13 cellular contexts compared by ENCODE assay signal in the genomic region with DNA sequence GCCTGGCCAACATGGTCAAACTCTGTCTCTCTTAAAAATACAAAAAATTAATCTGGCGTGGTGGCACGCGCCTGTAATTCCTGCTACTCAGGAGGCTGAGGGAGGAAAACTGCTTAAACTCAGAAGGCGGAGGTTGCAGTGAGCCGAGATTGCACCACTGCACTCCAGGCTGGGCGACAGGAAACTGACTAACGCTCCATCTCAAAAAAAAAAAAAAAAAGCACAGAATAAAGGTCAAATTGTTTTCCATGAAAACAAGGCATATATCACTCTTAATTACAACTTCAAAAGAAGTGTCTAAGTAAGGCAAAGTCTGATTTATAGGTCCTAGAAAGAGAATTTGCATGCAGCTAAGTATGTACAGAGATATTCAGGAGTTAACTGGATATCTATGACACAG. TPM values are rescaled to one million over a fixed set of nuclear protein-coding genes. Genes with fewer than 3 reads are reported as not detected.
A peak's percentile ranks its signal among the peaks of the same experiment; 100 is the strongest.
DNase-seq lines count a peak whose midpoint lies in the region; ATAC-seq and TF ChIP-seq lines count a peak whose summit lies in the region.
"Had no signal": no experiment of that assay in that cellular context is flagged by ENCODE, and none has a peak within 500 bp of the region (broad histone marks: within the 10 kb centered on the region; RNA-seq: fewer than 3 reads in every experiment).

No MANE protein-coding gene starts in this region.

- CTCF ChIA-PET in activated CD8-positive, alpha-beta T cell treated with anti-CD3 and anti-CD28 coated beads for 36 hours (lab: Charles Lee), result no interaction called here
- CTCF ChIA-PET in activated CD8-positive, alpha-beta T cell treated with anti-CD3 and anti-CD28 coated beads, Interleukin-2, amount 10 ng/mL, durations not matched to agents 7 days and 5 days (lab: Charles Lee), result interaction anchor here (1.2 kb wide), 1 partner anchor 29 kb away, joined by 3 read pairs; no protein-coding TSS in a partner anchor

- peaks cover 17% of the 10 kb centered on the region for H3K36me3 Mint-ChIP-seq in activated CD8-positive, alpha-beta T cell treated with anti-CD3 and anti-CD28 coated beads for 36 hours (ENCODE audit: low read depth)
- H3K36me3 Mint-ChIP-seq in activated CD8-positive, alpha-beta T cell treated with anti-CD3 and anti-CD28 coated beads, Interleukin-2, amount 10 ng/mL, durations not matched to agents 7 days and 5 days (ENCODE audit: low read depth), result peaks cover 18% of the 10 kb centered on the region
- peaks cover 0 to 6% (median 0%) of the 10 kb centered on the region in 3 experiments; a peak in 2 of 7 replicates for H3K36me3 Mint-ChIP-seq in H9 (ENCODE audit: insufficient read depth in 1 of 3, low read depth in 3 of 3)

- H3K27ac ChIP-seq in brain microvascular endothelial cell (peak overlapping the region; percentile 47), H9 (ENCODE audit: insufficient read length, low read depth, low read length) (no peak overlapping the region)
- H3K27ac ChIP-seq: ovary, thyroid gland had no signal

- no peak for TF ChIP-seq CTCF in activated CD8-positive, alpha-beta T cell treated with anti-CD3 and anti-CD28 coated beads for 36 hours (IDR thresholded peaks at IDR 0.05)
- no peak for TF ChIP-seq CTCF in brain microvascular endothelial cell (IDR thresholded peaks at IDR 0.05; ENCODE audit: low read depth, low read length, missing control alignments)
- TF ChIP-seq CTCF in H9 (conservative IDR thresholded peaks at IDR 0.05), result no peak

- H3K4ac ChIP-seq in H9 (ENCODE audit: low read depth, low read length), result no peak overlapping the region

- H3K18ac ChIP-seq in H9 (ENCODE audit: insufficient read length, low read depth, low read length), result no peak overlapping the region

- H4K20me1 ChIP-seq in H9 (ENCODE audit: control insufficient read depth, insufficient read depth, insufficient read length), result no peaks in the 10 kb centered on the region

- no CpG with 5 or more reads among the region's 7 CpGs for WGBS in H9 (ENCODE audit: extremely low coverage, insufficient read length, low lambda C conversion rate)

- H2BK20ac ChIP-seq in H9 (ENCODE audit: low read depth, low read length, poor library complexity, severe bottlenecking), result no peak overlapping the region

- H2AFZ ChIP-seq in H9 (ENCODE audit: low read length), result no peak overlapping the region

- no peak overlapping the region for H3K4me3 Mint-ChIP-seq in activated CD8-positive, alpha-beta T cell treated with anti-CD3 and anti-CD28 coated beads for 36 hours
- H3K4me3 Mint-ChIP-seq in activated CD8-positive, alpha-beta T cell treated with anti-CD3 and anti-CD28 coated beads, Interleukin-2, amount 10 ng/mL, durations not matched to agents 7 days and 5 days, result no peak overlapping the region
- no peak overlapping the region for H3K4me3 Mint-ChIP-seq in H9

- no peak overlapping the region for H4K91ac ChIP-seq in H9 (ENCODE audit: insufficient read length, low read depth, low read length)

- peaks cover 56% of the 10 kb centered on the region for H3K4me1 Mint-ChIP-seq in activated CD8-positive, alpha-beta T cell treated with anti-CD3 and anti-CD28 coated beads for 36 hours (ENCODE audit: low read depth)
- H3K4me1 Mint-ChIP-seq in activated CD8-positive, alpha-beta T cell treated with anti-CD3 and anti-CD28 coated beads, Interleukin-2, amount 10 ng/mL, durations not matched to agents 7 days and 5 days (ENCODE audit: low read depth), result peaks cover 23% of the 10 kb centered on the region
- H3K4me1 Mint-ChIP-seq in H9, result no peaks in the 10 kb centered on the region

- peak; percentile 63 for ATAC-seq in activated CD8-positive, alpha-beta T cell treated with anti-CD3 and anti-CD28 coated beads for 36 hours
- ATAC-seq in activated CD8-positive, alpha-beta T cell treated with anti-CD3 and anti-CD28 coated beads, Interleukin-2, amount 10 ng/mL, durations not matched to agents 7 days and 5 days, result no peak
- ATAC-seq: heart right ventricle had no signal

- no peaks in the 10 kb centered on the region for H3K9me3 ChIP-seq in H9 (ENCODE audit: control insufficient read depth, low read depth, low read length)
- H3K9me3 ChIP-seq in HAP-1, result no peaks in the 10 kb centered on the region
- H3K9me3 ChIP-seq: heart right ventricle, ovary, thyroid gland had no signal

- in situ Hi-C loops in brain microvascular endothelial cell (cut with HindIII; ENCODE audit: low pct_ligation_motif_present, low sequenced_read_pairs), result no loop called here
- in situ Hi-C loops in HAP-1 (cut with MboI; ENCODE audit: low sequenced_read_pairs), result no loop called here

- no peak overlapping the region for H3K14ac ChIP-seq in H9 (ENCODE audit: insufficient read depth, low read length)

- H4K5ac ChIP-seq in H9 (ENCODE audit: insufficient read length, low read depth, low read length), result no peak overlapping the region

- no peak overlapping the region for H2BK12ac ChIP-seq in H9 (ENCODE audit: insufficient read length, low read depth, low read length)

- no peaks in the 10 kb centered on the region for H3K79me2 ChIP-seq in H9 (ENCODE audit: insufficient read depth, low read length)

- H3K23ac ChIP-seq in H9 (ENCODE audit: insufficient read length, low read depth, low read length), result no peak overlapping the region

- H3K36me3 ChIP-seq in brain microvascular endothelial cell (replicated peaks), result no peaks in the 10 kb centered on the region
- H3K36me3 ChIP-seq in HAP-1 (replicated peaks), result no peaks in the 10 kb centered on the region
- H3K36me3 ChIP-seq: ovary, thyroid gland had no signal

- POLR2A ChIA-PET in activated CD8-positive, alpha-beta T cell treated with anti-CD3 and anti-CD28 coated beads for 36 hours (lab: Charles Lee), result interaction anchor here (1.0 to 1.5 kb wide), 2 partner anchors 26 to 169 kb away, joined by 3 to 4 read pairs; no protein-coding TSS in a partner anchor
- POLR2A ChIA-PET in activated CD8-positive, alpha-beta T cell treated with anti-CD3 and anti-CD28 coated beads, Interleukin-2, amount 10 ng/mL, durations not matched to agents 7 days and 5 days (lab: Charles Lee), result interaction anchor here (1.0 kb wide), 1 partner anchor 25 kb away, joined by 6 read pairs; a partner anchor contains a TSS

- H3K23me2 ChIP-seq in H9 (ENCODE audit: insufficient read length, low read depth, low read length, poor library complexity, severe bottlenecking), result no peaks in the 10 kb centered on the region

- peak; percentile 61 for DNase-seq in activated CD8-positive, alpha-beta T cell treated with anti-CD3 and anti-CD28 coated beads for 36 hours
- DNase-seq in activated CD8-positive, alpha-beta T cell treated with anti-CD3 and anti-CD28 coated beads, Interleukin-2, amount 10 ng/mL, durations not matched to agents 7 days and 5 days, result no peak
- DNase-seq in RPMI7951 (ENCODE audit: low read depth) (peak; percentile 47), brain microvascular endothelial cell (peak; percentile 62), H9 (no peak), HAP-1 (ENCODE audit: low spot score in 2 of 2) (no peak), NCI-H2227 treated with DMSO at 0.1 percent for 48 hours (lab: John Stamatoyannopoulos, UW) (no peak)
- peak; percentile 26 for DNase-seq in stimulated activated CD4-positive, alpha-beta T cell treated with anti-CD3 and anti-CD28 coated beads, Interleukin-4, amount 100 ng/mL, for 1 hour
- DNase-seq: heart right ventricle, mammary epithelial cell, NCI-H1105, ovary had no signal

- H3K27me3 ChIP-seq in brain microvascular endothelial cell (replicated peaks), result no peaks in the 10 kb centered on the region
- H3K27me3 ChIP-seq in H9 (ENCODE audit: insufficient read depth, low read length), result no peaks in the 10 kb centered on the region
- no peaks in the 10 kb centered on the region for H3K27me3 ChIP-seq in HAP-1 (ENCODE audit: low read depth)
- H3K27me3 ChIP-seq: heart right ventricle, ovary, thyroid gland had no signal

- H4K8ac ChIP-seq in H9 (replicated peaks; ENCODE audit: insufficient read length, low read depth, low read length), result no peak overlapping the region

- H3K4me2 ChIP-seq in H9 (ENCODE audit: insufficient read depth, insufficient read length, low read length), result no peak overlapping the region

- no peaks in the 10 kb centered on the region for H3K9me3 Mint-ChIP-seq in activated CD8-positive, alpha-beta T cell treated with anti-CD3 and anti-CD28 coated beads for 36 hours
- H3K9me3 Mint-ChIP-seq in activated CD8-positive, alpha-beta T cell treated with anti-CD3 and anti-CD28 coated beads, Interleukin-2, amount 10 ng/mL, durations not matched to agents 7 days and 5 days (ENCODE audit: insufficient read depth), result no peaks in the 10 kb centered on the region
- no peaks in the 10 kb centered on the region for H3K9me3 Mint-ChIP-seq in H9

- no peak overlapping the region for H3K4me3 ChIP-seq in brain microvascular endothelial cell (ENCODE audit: low read depth, low read length)
- no peak overlapping the region for H3K4me3 ChIP-seq in HAP-1
- H3K4me3 ChIP-seq: heart right ventricle, ovary, thyroid gland had no signal

- H3K9ac ChIP-seq in H9 (ENCODE audit: extremely low read depth, insufficient read length, low read length), result no peak overlapping the region

- no peak overlapping the region for H3T11ph ChIP-seq in H9 (ENCODE audit: low read length)

- peak overlapping the region; percentile 87 for H3K27ac Mint-ChIP-seq in activated CD8-positive, alpha-beta T cell treated with anti-CD3 and anti-CD28 coated beads for 36 hours
- no peak overlapping the region for H3K27ac Mint-ChIP-seq in activated CD8-positive, alpha-beta T cell treated with anti-CD3 and anti-CD28 coated beads, Interleukin-2, amount 10 ng/mL, durations not matched to agents 7 days and 5 days
- H3K27ac Mint-ChIP-seq in H9, result peak overlapping the region in 1 of 3 experiments; percentile 64; a peak in 2 of 7 replicates

- no peak overlapping the region for H3K56ac ChIP-seq in H9 (ENCODE audit: insufficient read length, low read depth, low read length)

- no peaks in the 10 kb centered on the region for H3K79me1 ChIP-seq in H9 (ENCODE audit: insufficient read depth, low read depth, low read length, poor library complexity, severe bottlenecking)

- H2BK5ac ChIP-seq in H9 (ENCODE audit: insufficient read length, low read length), result no peak overlapping the region

- H3K27me3 Mint-ChIP-seq in activated CD8-positive, alpha-beta T cell treated with anti-CD3 and anti-CD28 coated beads for 36 hours, result no peaks in the 10 kb centered on the region
- H3K27me3 Mint-ChIP-seq in activated CD8-positive, alpha-beta T cell treated with anti-CD3 and anti-CD28 coated beads, Interleukin-2, amount 10 ng/mL, durations not matched to agents 7 days and 5 days (ENCODE audit: low read depth), result no peaks in the 10 kb centered on the region
- no peaks in the 10 kb centered on the region for H3K27me3 Mint-ChIP-seq in H9 (ENCODE audit: low read depth)

- no peak overlapping the region for H2BK15ac ChIP-seq in H9 (ENCODE audit: low read depth, low read length)

- no peak overlapping the region for H2BK120ac ChIP-seq in H9 (ENCODE audit: low read depth, low read length, poor library complexity, severe bottlenecking)

- intact Hi-C loops in activated CD8-positive, alpha-beta T cell treated with anti-CD3 and anti-CD28 coated beads for 36 hours (cut with micrococcal nuclease), result no loop called here

- H2AK5ac ChIP-seq in H9 (ENCODE audit: insufficient read length, low read length), result no peak overlapping the region

- H3K4me1 ChIP-seq in H9 (ENCODE audit: insufficient read depth, low read length), result no peaks in the 10 kb centered on the region
- H3K4me1 ChIP-seq in HAP-1, result peaks cover 28% of the 10 kb centered on the region

RNA-seq across cellular contexts. Expression of a gene that starts 25.6 kb away (rescaled TPM):
- total RNA-seq in activated CD8-positive, alpha-beta T cell treated with anti-CD3 and anti-CD28 coated beads for 36 hours, result 10 to 100 TPM; 34.6 to 34.9 TPM
- total RNA-seq in activated CD8-positive, alpha-beta T cell treated with anti-CD3 and anti-CD28 coated beads, Interleukin-2, amount 10 ng/mL, durations not matched to agents 7 days and 5 days, result 10 to 100 TPM; 33.5 to 34.5 TPM
- 18.7 and 20.1 TPM in 2 replicates for total RNA-seq in RPMI7951 (2014; rRNA removed; shearing (Covaris generic))
- 30.0 and 32.7 TPM in 2 replicates for total RNA-seq in H9 (2021)

Comparison
In these comparisons a context has a peak if more than half of its experiments do, and no peak if none do; other contexts are left out.
1. DNase-seq: peak in activated CD8-positive, alpha-beta T cell treated with anti-CD3 and anti-CD28 coated beads for 36 hours (single experiment), RPMI7951 (single experiment), brain microvascular endothelial cell (single experiment) and stimulated activated CD4-positive, alpha-beta T cell treated with anti-CD3 and anti-CD28 coated beads, Interleukin-4, amount 100 ng/mL, for 1 hour (single experiment); none in activated CD8-positive, alpha-beta T cell treated with anti-CD3 and anti-CD28 coated beads, Interleukin-2, amount 10 ng/mL, durations not matched to agents 7 days and 5 days (single experiment), H9 (single experiment), HAP-1 (0 of 2) and NCI-H2227 treated with DMSO at 0.1 percent for 48 hours (single experiment).